19 cellular contexts compared by ENCODE assay signal in the genomic region with DNA sequence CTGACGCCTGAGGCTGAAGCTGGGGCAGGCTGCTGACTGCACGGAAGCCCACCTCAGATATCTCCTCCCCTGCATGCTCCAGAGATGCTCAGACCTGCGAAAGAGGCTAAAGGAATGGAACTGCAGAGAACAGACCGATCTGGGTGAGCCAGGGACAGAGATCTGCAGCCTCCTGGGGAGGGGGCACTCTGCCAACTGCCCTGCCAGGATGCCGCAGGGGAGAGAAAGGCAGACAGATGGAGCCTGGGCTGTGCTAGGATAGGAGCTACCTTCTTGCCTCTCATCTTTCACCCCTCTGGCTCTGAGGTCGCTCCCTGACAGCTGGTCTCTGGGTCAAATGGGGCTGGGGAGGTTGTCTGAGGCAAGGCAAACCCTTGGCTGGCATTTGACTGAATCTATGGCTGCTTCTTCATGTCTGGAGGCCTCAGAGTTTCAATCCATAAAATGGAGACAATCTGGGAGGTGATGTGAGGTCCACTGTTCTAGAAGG.
"Had no signal": no experiment of that assay in that cellular context is flagged by ENCODE, and none has a peak within 500 bp of the region (broad histone marks: within the 10 kb centered on the region; RNA-seq: fewer than 3 reads in every experiment).

No MANE protein-coding gene starts in this region.

- DNase-seq: activated B cell treated with CpG ODN at 0.5 μM for 24 hours; activated CD4-positive, alpha-beta T cell treated with anti-CD3 and anti-CD28 coated beads, Interleukin-2, amount 10 ng/mL, durations not matched to agents 24 days and 14 days; activated naive CD8-positive, alpha-beta T cell treated with anti-CD3 and anti-CD28 coated beads for 36 hours; amygdala; body of pancreas; central memory CD4-positive, alpha-beta T cell; cortex of kidney; effector CD4-positive, alpha-beta T cell; heart left ventricle; immature natural killer cell; left cardiac atrium; nephron progenitor cell; stimulated activated naive CD8-positive, alpha-beta T cell treated with anti-CD3 and anti-CD28 coated beads, Interleukin-15, Interleukin-2, amounts not matched to agents 100 U/mL and 50 U/mL, for 24 hours; transverse colon had no signal

- H3K27ac Mint-ChIP-seq: activated B cell treated with CpG ODN at 0.5 μM for 24 hours; activated CD4-positive, alpha-beta T cell treated with anti-CD3 and anti-CD28 coated beads, Interleukin-2, amount 10 ng/mL, durations not matched to agents 24 days and 14 days; activated naive CD8-positive, alpha-beta T cell treated with anti-CD3 and anti-CD28 coated beads for 36 hours; activated T-helper 1 cell treated with anti-CD3 and anti-CD28 coated beads, Interleukin-12 subunit alpha, Interleukin-12 subunit beta, Interleukin-2, Interleukin-4 antibody, amounts not matched to agents 30 ng/mL and 10 ng/mL and 1 ng/mL, durations not matched to agents 14 hours and 24 hours and 36 hours; immature natural killer cell; mesothelial cell of epicardium; nephron progenitor cell had no signal

- H3K27me3 ChIP-seq: body of pancreas, right lobe of liver had no signal

- H3K4me3 Mint-ChIP-seq: activated B cell treated with CpG ODN at 0.5 μM for 24 hours; activated CD4-positive, alpha-beta T cell treated with anti-CD3 and anti-CD28 coated beads, Interleukin-2, amount 10 ng/mL, durations not matched to agents 24 days and 14 days; activated naive CD8-positive, alpha-beta T cell treated with anti-CD3 and anti-CD28 coated beads for 36 hours; activated T-helper 1 cell treated with anti-CD3 and anti-CD28 coated beads, Interleukin-12 subunit alpha, Interleukin-12 subunit beta, Interleukin-2, Interleukin-4 antibody, amounts not matched to agents 30 ng/mL and 10 ng/mL and 1 ng/mL, durations not matched to agents 14 hours and 24 hours and 36 hours; immature natural killer cell; mesothelial cell of epicardium; nephron progenitor cell had no signal

- H3K36me3 ChIP-seq: heart left ventricle, right lobe of liver, transverse colon had no signal

- H3K27ac ChIP-seq: body of pancreas, heart left ventricle, right lobe of liver, transverse colon had no signal

- H3K4me1 Mint-ChIP-seq: activated B cell treated with CpG ODN at 0.5 μM for 24 hours; activated CD4-positive, alpha-beta T cell treated with anti-CD3 and anti-CD28 coated beads, Interleukin-2, amount 10 ng/mL, durations not matched to agents 24 days and 14 days; activated naive CD8-positive, alpha-beta T cell treated with anti-CD3 and anti-CD28 coated beads for 36 hours; immature natural killer cell; mesothelial cell of epicardium; nephron progenitor cell had no signal

- H3K36me3 Mint-ChIP-seq: activated naive CD8-positive, alpha-beta T cell treated with anti-CD3 and anti-CD28 coated beads for 36 hours; immature natural killer cell; mesothelial cell of epicardium had no signal

- ATAC-seq: body of pancreas; heart left ventricle; right lobe of liver; stimulated activated naive CD8-positive, alpha-beta T cell treated with anti-CD3 and anti-CD28 coated beads, Interleukin-15, Interleukin-2, amounts not matched to agents 100 U/mL and 50 U/mL, for 24 hours had no signal

- H3K9me3 Mint-ChIP-seq: activated naive CD8-positive, alpha-beta T cell treated with anti-CD3 and anti-CD28 coated beads for 36 hours; activated T-helper 1 cell treated with anti-CD3 and anti-CD28 coated beads, Interleukin-12 subunit alpha, Interleukin-12 subunit beta, Interleukin-2, Interleukin-4 antibody, amounts not matched to agents 30 ng/mL and 10 ng/mL and 1 ng/mL, durations not matched to agents 14 hours and 24 hours and 36 hours; immature natural killer cell; mesothelial cell of epicardium; nephron progenitor cell had no signal

- H3K9me3 ChIP-seq: body of pancreas, heart left ventricle, right lobe of liver, transverse colon had no signal

- H3K27me3 Mint-ChIP-seq: activated B cell treated with CpG ODN at 0.5 μM for 24 hours; activated CD4-positive, alpha-beta T cell treated with anti-CD3 and anti-CD28 coated beads, Interleukin-2, amount 10 ng/mL, durations not matched to agents 24 days and 14 days; activated naive CD8-positive, alpha-beta T cell treated with anti-CD3 and anti-CD28 coated beads for 36 hours had no signal

- H3K4me1 ChIP-seq: body of pancreas, heart left ventricle, right lobe of liver, transverse colon had no signal

- H3K4me2 ChIP-seq: smooth muscle cell had no signal

- H3K4me3 ChIP-seq: body of pancreas, heart left ventricle, lung, right lobe of liver, smooth muscle cell, transverse colon had no signal
